Comparison of ENCODE assay signal across 22 cellular contexts in the genomic region with DNA sequence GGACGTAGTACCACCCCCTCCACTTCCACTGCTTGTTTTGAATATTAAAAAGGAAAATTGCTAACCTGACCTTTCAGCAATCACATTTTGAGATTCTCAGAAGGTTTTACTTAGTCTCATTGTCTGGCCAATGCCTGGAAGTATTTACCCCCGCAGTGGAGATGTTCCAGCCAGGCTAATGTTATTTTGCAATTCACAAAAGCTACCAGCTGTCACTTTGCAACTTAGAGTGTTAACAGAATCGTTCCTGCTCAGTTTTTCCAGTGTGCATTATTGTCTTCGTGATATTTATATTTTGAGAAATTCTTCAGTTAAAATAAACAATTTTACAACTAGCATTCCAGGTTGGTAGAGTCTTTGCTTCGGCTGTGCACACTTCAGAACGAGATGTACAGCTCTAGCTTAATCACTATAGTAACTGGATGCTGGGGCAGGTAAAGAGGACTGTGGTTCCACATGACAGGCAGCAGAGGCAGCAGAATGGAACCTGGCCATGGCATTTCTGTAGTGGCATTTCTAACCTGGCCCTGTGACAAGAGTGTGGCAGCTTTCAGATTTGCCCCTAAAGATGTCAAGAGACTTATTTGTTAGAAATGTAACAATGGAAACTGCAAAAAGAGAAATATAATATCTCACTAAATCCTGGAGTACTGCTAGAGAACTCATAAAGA.
DNase-seq lines count a peak whose midpoint lies in the region; ATAC-seq and TF ChIP-seq lines count a peak whose summit lies in the region.
"Had no signal": no experiment of that assay in that cellular context is flagged by ENCODE, and none has a peak within 500 bp of the region (broad histone marks: within the 10 kb centered on the region; RNA-seq: fewer than 3 reads in every experiment).

No MANE protein-coding gene starts in this region.

- H3K9ac ChIP-seq in neural progenitor cell, result no peak overlapping the region
- H3K9ac ChIP-seq: BLaER1 treated with 17β-estradiol and CSF1 and Interleukin-3, amounts not matched to agents 10 nM and 100 nM had no signal

- POLR2A ChIA-PET in WTC11 (lab: Charles Lee) (no interaction called here), Caco-2 (lab: Charles Lee) (no interaction called here)

- peaks cover 26% of the 10 kb centered on the region for H3K36me3 Mint-ChIP-seq in WTC11
- H3K36me3 Mint-ChIP-seq in neural progenitor cell, result peaks cover 50% of the 10 kb centered on the region
- H3K36me3 Mint-ChIP-seq in Caco-2 (ENCODE audit: insufficient read depth, unreplicated experiment), result no peaks in the 10 kb centered on the region

- H3F3A ChIP-seq in neural progenitor cell (ENCODE audit: low read depth), result peaks cover 4% of the 10 kb centered on the region

- H3K4me3 ChIP-seq in heart left ventricle (no peak overlapping the region), neural progenitor cell (no peak overlapping the region), lower lobe of right lung (no peak overlapping the region), foreskin fibroblast (ENCODE audit: low read depth in 1 of 2, low read length in 2 of 2) (no peak overlapping the region), Caco-2 (ENCODE audit: low read depth, low read length) (no peak overlapping the region)
- H3K4me3 ChIP-seq: BLaER1 treated with 17β-estradiol and CSF1 and Interleukin-3, amounts not matched to agents 10 nM and 100 nM; spleen had no signal

- no peak overlapping the region for H2AFZ ChIP-seq in neural progenitor cell (replicated peaks)

- H3K27me3 Mint-ChIP-seq in WTC11 (ENCODE audit: low read depth) (no peaks in the 10 kb centered on the region; the same call in 1 of the 2 replicates), neural progenitor cell (ENCODE audit: insufficient read depth, low read depth) (peaks cover 2% of the 10 kb centered on the region), Caco-2 (ENCODE audit: insufficient read depth, unreplicated experiment) (no peaks in the 10 kb centered on the region)

- no peak for TF ChIP-seq POLR2A in heart left ventricle (IDR thresholded peaks at IDR 0.05)

- H3K79me2 ChIP-seq in neural progenitor cell (ENCODE audit: low read depth), result no peaks in the 10 kb centered on the region

- peak overlapping the region; percentile 33 for H3K4me2 ChIP-seq in neural progenitor cell
- H3K4me2 ChIP-seq: BLaER1 treated with 17β-estradiol and CSF1 and Interleukin-3, amounts not matched to agents 10 nM and 100 nM had no signal

- peaks cover 0 to 2% (median 0%) of the 10 kb centered on the region in 9 donors for H3K36me3 ChIP-seq in heart left ventricle
- H3K36me3 ChIP-seq in neural progenitor cell, result no peaks in the 10 kb centered on the region
- H3K36me3 ChIP-seq in lower lobe of right lung, result no peaks in the 10 kb centered on the region
- no peaks in the 10 kb centered on the region for H3K36me3 ChIP-seq in Caco-2 (ENCODE audit: control insufficient read depth, insufficient read depth, low read length)
- H3K36me3 ChIP-seq: neutrophil, spleen had no signal

- intact Hi-C loops in heart left ventricle (cut with DNase I) (loop anchor here in 4 of 10 donors (5.0 to 10.0 kb wide), 6 partner anchors 150 to 670 kb away; no protein-coding TSS in a partner anchor), lower lobe of right lung (cut with DNase I) (no loop called here), Caco-2 (cut with micrococcal nuclease; ENCODE audit: unreplicated experiment) (no loop called here)

- no peaks in the 10 kb centered on the region for H4K20me1 ChIP-seq in neural progenitor cell (ENCODE audit: low read depth)
- H4K20me1 ChIP-seq: BLaER1 treated with 17β-estradiol and CSF1 and Interleukin-3, amounts not matched to agents 10 nM and 100 nM had no signal

- no TSS peak for BruUV-seq in Caco-2 (replicated peaks; lab: Mats Ljungman, UMichigan)

- H3K27ac Mint-ChIP-seq in WTC11, result no peak overlapping the region
- no peak overlapping the region for H3K27ac Mint-ChIP-seq in neural progenitor cell
- no peak overlapping the region for H3K27ac Mint-ChIP-seq in Caco-2 (ENCODE audit: unreplicated experiment)
- H3K27ac Mint-ChIP-seq: activated CD8-positive, alpha-beta T cell treated with anti-CD3 and anti-CD28 coated beads for 36 hours had no signal

- H3K27me3 ChIP-seq in heart left ventricle, result no peaks in the 10 kb centered on the region
- no peaks in the 10 kb centered on the region for H3K27me3 ChIP-seq in neural progenitor cell
- no peaks in the 10 kb centered on the region for H3K27me3 ChIP-seq in lower lobe of right lung (ENCODE audit: low read depth)
- no peaks in the 10 kb centered on the region for H3K27me3 ChIP-seq in Caco-2 (replicated peaks; ENCODE audit: control insufficient read depth, insufficient read depth, low read length)
- H3K27me3 ChIP-seq: BLaER1 treated with 17β-estradiol and CSF1 and Interleukin-3, amounts not matched to agents 10 nM and 100 nM; neutrophil; spleen had no signal

- no peaks in the 10 kb centered on the region for H3K9me3 ChIP-seq in heart left ventricle
- H3K9me3 ChIP-seq in neural progenitor cell (ENCODE audit: low read depth), result peaks cover 10% of the 10 kb centered on the region
- no peaks in the 10 kb centered on the region for H3K9me3 ChIP-seq in lower lobe of right lung
- no peaks in the 10 kb centered on the region for H3K9me3 ChIP-seq in Caco-2
- H3K9me3 ChIP-seq: neutrophil had no signal

- CTCF ChIA-PET in WTC11 (lab: Charles Lee), result interaction anchor here (1.1 to 1.3 kb wide), 2 partner anchors 65 to 134 kb away, joined by 3 to 4 read pairs; no protein-coding TSS in a partner anchor
- CTCF ChIA-PET in Caco-2 (lab: Charles Lee), result no interaction called here

- H3K4me3 Mint-ChIP-seq in WTC11 (no peak overlapping the region), neural progenitor cell (no peak overlapping the region), Caco-2 (ENCODE audit: unreplicated experiment) (no peak overlapping the region)
- H3K4me3 Mint-ChIP-seq: activated CD8-positive, alpha-beta T cell treated with anti-CD3 and anti-CD28 coated beads for 36 hours had no signal

- H3K27ac ChIP-seq in heart left ventricle (peak overlapping the region in 4 of 12 donors; percentile 3 to 64 (median 23)), neural progenitor cell (peak overlapping the region; percentile 30), lower lobe of right lung (no peak overlapping the region)
- H3K27ac ChIP-seq: BLaER1 treated with 17β-estradiol and CSF1 and Interleukin-3, amounts not matched to agents 10 nM and 100 nM; neutrophil; spleen had no signal

- ATAC-seq in WTC11 (peak; percentile 41), heart left ventricle (peak; percentile 82 to 89 (median 86)), lower lobe of right lung (no peak)
- ATAC-seq: activated CD8-positive, alpha-beta T cell treated with anti-CD3 and anti-CD28 coated beads for 36 hours; Panc1 had no signal

- H3K9me3 Mint-ChIP-seq in WTC11 (peaks cover 23% of the 10 kb centered on the region), neural progenitor cell (peaks cover 18% of the 10 kb centered on the region), Caco-2 (ENCODE audit: unreplicated experiment) (no peaks in the 10 kb centered on the region)
- H3K9me3 Mint-ChIP-seq: activated CD8-positive, alpha-beta T cell treated with anti-CD3 and anti-CD28 coated beads for 36 hours had no signal

- DNase-seq in DMS79 treated with DMSO at 0.1 percent for 48 hours (lab: John Stamatoyannopoulos, UW) (peak; percentile 60), WTC11 (ENCODE audit: low spot score) (no peak), heart left ventricle (peak in 4 of 5 donors; percentile 20 to 53 (median 40)), neural progenitor cell (ENCODE audit: low spot score) (no peak), lower lobe of right lung (no peak), foreskin fibroblast (no peak), Caco-2 (no peak)
- no peak for DNase-seq in activated CD8-positive, alpha-beta memory T cell treated with anti-CD3 and anti-CD28 coated beads, Interleukin-2, amount 50 U/mL, for 48 hours
- DNase-seq: activated CD8-positive, alpha-beta T cell treated with anti-CD3 and anti-CD28 coated beads for 36 hours; activated gamma-delta T cell; activated T-cell treated with anti-CD3 and anti-CD28 coated beads for 4 hours; cerebellar nuclear complex; effector CD4-positive, alpha-beta T cell; mammary epithelial cell; NCI-H2081 treated with DMSO at 0.1 percent for 48 hours; NCI-H524 treated with DMSO at 0.1 percent for 48 hours; spleen; stimulated activated CD4-positive, alpha-beta T cell treated with anti-CD3 and anti-CD28 coated beads, Interleukin-4, amount 100 ng/mL, for 24 hours; stimulated activated naive CD4-positive, alpha-beta T cell had no signal

- peaks cover 0 to 24% (median 9%) of the 10 kb centered on the region in 12 donors for H3K4me1 ChIP-seq in heart left ventricle
- H3K4me1 ChIP-seq in neural progenitor cell, result peaks cover 14% of the 10 kb centered on the region
- H3K4me1 ChIP-seq in lower lobe of right lung, result no peaks in the 10 kb centered on the region
- no peaks in the 10 kb centered on the region for H3K4me1 ChIP-seq in Caco-2

- TF ChIP-seq CTCF in WTC11 (IDR thresholded peaks at IDR 0.05) (no peak), heart left ventricle (IDR thresholded peaks at IDR 0.05) (peak in 2 of 12 donors; percentile 9 to 18), neural progenitor cell (IDR thresholded peaks at IDR 0.05) (no peak), lower lobe of right lung (IDR thresholded peaks at IDR 0.05) (no peak), foreskin fibroblast (IDR thresholded peaks at IDR 0.05; ENCODE audit: low read depth, low read length) (no peak), Caco-2 (IDR thresholded peaks at IDR 0.05; ENCODE audit: insufficient read depth in 1 of 2, low read depth in 1 of 2, low read length in 1 of 2, severe bottlenecking in 1 of 2, unreplicated experiment in 1 of 2) (no peak)

- H3K4me1 Mint-ChIP-seq in WTC11 (peaks cover 29% of the 10 kb centered on the region), neural progenitor cell (peaks cover 19% of the 10 kb centered on the region), Caco-2 (ENCODE audit: low read depth, unreplicated experiment) (no peaks in the 10 kb centered on the region)

- WGBS in heart left ventricle, 4 donors, result 43 to 55% (median 48%) methylated on average over 6 of the region's 6 CpGs

TF ChIP-seq in WTC11, 78 proteins besides CTCF, POLR2A, EP300 and RAD21 (continues in another document):
- TF ChIP-seq, protein P1, sequence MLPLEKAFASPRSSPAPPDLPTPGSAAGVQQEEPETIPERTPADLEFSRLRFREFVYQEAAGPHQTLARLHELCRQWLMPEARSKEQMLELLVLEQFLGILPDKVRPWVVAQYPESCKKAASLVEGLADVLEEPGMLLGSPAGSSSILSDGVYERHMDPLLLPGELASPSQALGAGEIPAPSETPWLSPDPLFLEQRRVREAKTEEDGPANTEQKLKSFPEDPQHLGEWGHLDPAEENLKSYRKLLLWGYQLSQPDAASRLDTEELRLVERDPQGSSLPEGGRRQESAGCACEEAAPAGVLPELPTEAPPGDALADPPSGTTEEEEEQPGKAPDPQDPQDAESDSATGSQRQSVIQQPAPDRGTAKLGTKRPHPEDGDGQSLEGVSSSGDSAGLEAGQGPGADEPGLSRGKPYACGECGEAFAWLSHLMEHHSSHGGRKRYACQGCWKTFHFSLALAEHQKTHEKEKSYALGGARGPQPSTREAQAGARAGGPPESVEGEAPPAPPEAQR (CRISPR knock-in tag; IDR thresholded peaks at IDR 0.05), result no peak

Comparison
In these comparisons a context has a peak if more than half of its experiments do, and no peak if none do; other contexts are left out.
1. DNase-seq: peak in DMS79 treated with DMSO at 0.1 percent for 48 hours (single experiment) and heart left ventricle (4 of 5); none in WTC11 (single experiment), neural progenitor cell (single experiment), activated CD8-positive, alpha-beta memory T cell treated with anti-CD3 and anti-CD28 coated beads, Interleukin-2, amount 50 U/mL, for 48 hours (single experiment), lower lobe of right lung (single experiment), foreskin fibroblast (0 of 2) and Caco-2 (0 of 2).
2. ATAC-seq: peak in WTC11 (single experiment) and heart left ventricle (4 of 4); none in lower lobe of right lung (0 of 2).